Comparison of ENCODE assay signal across 17 cellular contexts in the genomic region with DNA sequence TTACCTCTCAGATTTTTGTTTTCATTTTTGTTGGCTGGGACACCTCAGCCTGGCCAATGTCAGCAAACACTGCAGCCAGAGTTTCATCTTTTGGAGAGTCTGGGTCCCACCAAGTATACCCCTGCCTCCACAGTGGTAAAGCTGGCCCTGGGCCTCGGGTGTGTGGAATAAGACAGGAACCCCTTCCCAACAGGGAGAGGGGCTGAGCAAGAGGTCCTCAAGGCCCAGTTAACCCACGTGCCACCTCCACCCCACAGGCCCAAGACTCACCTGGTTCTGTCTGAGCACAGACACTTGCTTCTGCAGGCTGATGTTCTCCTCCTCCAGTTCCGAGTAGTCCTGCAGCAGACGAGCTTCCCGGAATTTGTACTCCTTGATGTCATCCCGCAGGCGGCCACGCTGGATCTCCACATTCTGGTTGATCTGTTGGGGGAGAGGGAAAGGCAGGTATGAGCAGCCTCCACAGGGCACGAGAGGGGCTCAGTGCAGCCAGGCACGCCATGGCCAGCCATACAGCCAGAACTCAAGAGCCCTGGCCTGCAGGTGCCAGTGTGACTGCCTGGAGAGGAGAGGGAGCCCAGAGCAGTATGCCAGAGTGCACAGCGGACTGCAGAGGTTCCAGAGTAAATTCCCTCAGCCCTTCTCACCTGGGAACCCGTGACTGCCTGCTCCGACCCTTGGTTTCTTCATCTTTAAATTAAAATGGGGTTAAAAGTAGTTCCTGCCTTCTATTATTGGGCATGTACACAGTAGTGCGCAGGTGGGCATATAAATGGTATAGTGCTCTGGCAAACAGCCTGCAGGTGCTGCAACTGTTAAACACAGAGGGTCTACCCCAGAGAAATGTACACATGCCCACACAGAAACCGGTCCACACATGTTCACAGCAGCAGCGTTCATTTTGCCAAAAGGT. TPM values are rescaled to one million over a fixed set of nuclear protein-coding genes. Genes with fewer than 3 reads are reported as not detected.
A peak's percentile ranks its signal among the peaks of the same experiment; 100 is the strongest.
DNase-seq lines count a peak whose midpoint lies in the region; ATAC-seq and TF ChIP-seq lines count a peak whose summit lies in the region.
"Had no signal": no experiment of that assay in that cellular context is flagged by ENCODE, and none has a peak within 500 bp of the region (broad histone marks: within the 10 kb centered on the region; RNA-seq: fewer than 3 reads in every experiment).

No MANE protein-coding gene starts in this region.

- no peak overlapping the region for H3K4me3 Mint-ChIP-seq in stimulated activated naive B cell treated with anti-CD40 and anti-IgM and Interleukin-4, amounts not matched to agents 10 μg/mL and 1 μg/mL and 100 μg/mL, for 72 hours

- H4K20me1 ChIP-seq in hepatocyte (ENCODE audit: insufficient read depth, poor library complexity, severe bottlenecking): peaks cover 3% of the 10 kb centered on the region

- no peak overlapping the region for H3K27ac ChIP-seq in Peyer's patch
- peak overlapping the region; percentile 12 for H3K27ac ChIP-seq in hepatocyte
- H3K27ac ChIP-seq: A549 had no signal

- peaks cover 53 to 82% of the 10 kb centered on the region in 2 donors for H3K4me1 Mint-ChIP-seq in stimulated activated naive B cell treated with anti-CD40 and anti-IgM and Interleukin-4, amounts not matched to agents 10 μg/mL and 1 μg/mL and 100 μg/mL, for 72 hours

- DNase-seq in SHP77 (lab: John Stamatoyannopoulos, UW): peak; percentile 47 to 65
- DNase-seq in SHP77 treated with DMSO at 0.1 percent for 48 hours (lab: John Stamatoyannopoulos, UW): no peak
- DNase-seq in Peyer's patch: peak in 2 of 3 donors; percentile 14 to 41
- DNase-seq in hepatocyte (ENCODE audit: low spot score): no peak
- DNase-seq in stimulated activated naive B cell treated with anti-CD40 and anti-IgM and Interleukin-4, amounts not matched to agents 10 μg/mL and 1 μg/mL and 100 μg/mL, for 72 hours: no peak
- no peak for DNase-seq in EL
- no peak for DNase-seq in NCI-H2107 treated with DMSO at 0.1 percent for 48 hours (lab: John Stamatoyannopoulos, UW; ENCODE audit: unreplicated experiment)
- no peak for DNase-seq in effector CD4-positive, alpha-beta T cell
- DNase-seq: activated CD4-positive, alpha-beta T cell treated with anti-CD3 and anti-CD28 coated beads, Interleukin-2, amount 50 U/mL, for 48 hours; activated gamma-delta T cell treated with Interleukin-2 at 50 U/mL for 16 hours; effector memory CD4-positive, alpha-beta T cell; islet precursor cell; NCI-H446 treated with DMSO at 0.1 percent for 48 hours; retina; stimulated activated CD4-positive, alpha-beta T cell treated with anti-CD3 and anti-CD28 coated beads, Interleukin-2, amount 100 ng/mL, for 24 hours; T-helper 9 cell had no signal

- TF ChIP-seq CTCF in Peyer's patch (IDR thresholded peaks at IDR 0.05) (no peak), hepatocyte (IDR thresholded peaks at IDR 0.05; ENCODE audit: poor library complexity) (no peak)

- 91% methylated on average over 16 of the region's 16 CpGs for WGBS in hepatocyte (ENCODE audit: low lambda C conversion rate, missing lambda C conversion rate)

- H3K4me2 ChIP-seq in hepatocyte: no peak overlapping the region
- H3K4me2 ChIP-seq: A549 had no signal

- no peak overlapping the region for H3K4me3 ChIP-seq in Peyer's patch
- H3K4me3 ChIP-seq in hepatocyte: no peak overlapping the region
- H3K4me3 ChIP-seq: A549 had no signal

- H3K79me2 ChIP-seq in hepatocyte: peaks cover under 1% of the 10 kb centered on the region

- no peak for TF ChIP-seq POLR2A in Peyer's patch (IDR thresholded peaks at IDR 0.05)

- H3K36me3 ChIP-seq in Peyer's patch (peaks cover 0 to 48% (median 0%) of the 10 kb centered on the region in 3 donors), hepatocyte (replicated peaks; ENCODE audit: insufficient read depth, low read depth) (no peaks in the 10 kb centered on the region)

- H3K9me2 ChIP-seq in hepatocyte (replicated peaks; ENCODE audit: insufficient read depth): no peaks in the 10 kb centered on the region

- no peaks in the 10 kb centered on the region for H3K27me3 ChIP-seq in Peyer's patch
- H3K27me3 ChIP-seq in hepatocyte: no peaks in the 10 kb centered on the region

- no peaks in the 10 kb centered on the region for H3K9me3 Mint-ChIP-seq in stimulated activated naive B cell treated with anti-CD40 and anti-IgM and Interleukin-4, amounts not matched to agents 10 μg/mL and 1 μg/mL and 100 μg/mL, for 72 hours

- H2AFZ ChIP-seq in hepatocyte: no peak overlapping the region

- ATAC-seq in stimulated activated naive B cell treated with anti-CD40 and anti-IgM and Interleukin-4, amounts not matched to agents 10 μg/mL and 1 μg/mL and 100 μg/mL, for 72 hours (replicated peaks): no peak
- ATAC-seq: A549 had no signal

- H3K4me1 ChIP-seq in Peyer's patch (peaks cover 0 to 28% (median 8%) of the 10 kb centered on the region in 4 donors), hepatocyte (ENCODE audit: insufficient read depth) (no peaks in the 10 kb centered on the region)
- H3K4me1 ChIP-seq: A549 had no signal

- peak overlapping the region; percentile 81 for H3K27ac Mint-ChIP-seq in stimulated activated naive B cell treated with anti-CD40 and anti-IgM and Interleukin-4, amounts not matched to agents 10 μg/mL and 1 μg/mL and 100 μg/mL, for 72 hours

- H3K36me3 Mint-ChIP-seq in stimulated activated naive B cell treated with anti-CD40 and anti-IgM and Interleukin-4, amounts not matched to agents 10 μg/mL and 1 μg/mL and 100 μg/mL, for 72 hours: peaks cover 50 to 77% of the 10 kb centered on the region in 2 donors

- no peaks in the 10 kb centered on the region for H3K27me3 Mint-ChIP-seq in stimulated activated naive B cell treated with anti-CD40 and anti-IgM and Interleukin-4, amounts not matched to agents 10 μg/mL and 1 μg/mL and 100 μg/mL, for 72 hours

- H3K9me3 ChIP-seq in Peyer's patch (no peaks in the 10 kb centered on the region), hepatocyte (ENCODE audit: low read depth) (no peaks in the 10 kb centered on the region)
- H3K9me3 ChIP-seq: A549 had no signal

RNA-seq across cellular contexts. Expression of a gene that starts 42.0 kb away (rescaled TPM):
- total RNA-seq in Peyer's patch: 10 to 100 TPM in 2 of 4 donors, 1 to 10 TPM in 2; 4.2 to 41.3 (median 8.8) TPM
- 19.9 and 25.7 TPM in 2 replicates for total RNA-seq in hepatocyte
- polyA plus RNA-seq in hepatocyte: 11.0 and 13.2 TPM in 2 replicates

RNA-seq across cellular contexts. Expression of a gene that starts 52.7 kb away (rescaled TPM):
- total RNA-seq in Peyer's patch (10 to 100 TPM in 2 of 4 donors, 1 to 10 TPM in 2; 6.3 to 15.7 (median 10.1) TPM), hepatocyte (15.3 and 15.6 TPM in 2 replicates)
- 8.5 and 12.4 TPM in 2 replicates for polyA plus RNA-seq in hepatocyte

Comparison
In these comparisons a context has a peak if more than half of its experiments do, and no peak if none do; other contexts are left out.
1. DNase-seq: peak in SHP77 (2 of 2) and Peyer's patch (2 of 3); none in SHP77 treated with DMSO at 0.1 percent for 48 hours (single experiment), hepatocyte (single experiment), stimulated activated naive B cell treated with anti-CD40 and anti-IgM and Interleukin-4, amounts not matched to agents 10 μg/mL and 1 μg/mL and 100 μg/mL, for 72 hours (single experiment), EL (single experiment), NCI-H2107 treated with DMSO at 0.1 percent for 48 hours (single experiment) and effector CD4-positive, alpha-beta T cell (single experiment).